Comparison of ENCODE assay signal across 23 cellular contexts in genomic region chr14:69669375-69669774, GRCh38. TPM values are rescaled to one million over a fixed set of nuclear protein-coding genes. Genes with fewer than 3 reads are reported as not detected.
DNase-seq lines count a peak whose midpoint lies in the region; ATAC-seq, FAIRE-seq and TF ChIP-seq lines count a peak whose summit lies in the region.
"Had no signal": no experiment of that assay in that cellular context is flagged by ENCODE, and none has a peak within 500 bp of the region (broad histone marks: within the 10 kb centered on the region; RNA-seq: fewer than 3 reads in every experiment).

No MANE protein-coding gene starts in this region.

- no peak overlapping the region for H3K4me3 ChIP-seq in CD4-positive, alpha-beta memory T cell (ENCODE audit: low read length in 2 of 2)
- H3K4me3 ChIP-seq: ovary had no signal

- peaks cover 88% of the 10 kb centered on the region for H3K4me1 Mint-ChIP-seq in T-helper 1 cell treated with Interleukin-12 subunit alpha and Interleukin-12 subunit beta and Interleukin-4 antibody, amounts not matched to agents 30 μg/mL and 1 μg/mL, for 36 hours (ENCODE audit: low read depth)
- peaks cover 78 to 98% (median 90%) of the 10 kb centered on the region in 4 donors for H3K4me1 Mint-ChIP-seq in CD4-positive, alpha-beta memory T cell
- peaks cover 97% of the 10 kb centered on the region for H3K4me1 Mint-ChIP-seq in activated T-helper 1 cell treated with anti-CD3 and anti-CD28 coated beads, Interleukin-12 subunit alpha, Interleukin-12 subunit beta, Interleukin-2, Interleukin-4 antibody, amounts not matched to agents 30 ng/mL and 10 ng/mL and 1 ng/mL, durations not matched to agents 14 hours and 24 hours and 36 hours (ENCODE audit: low read depth)
- peaks cover 93% of the 10 kb centered on the region in 2 donors for H3K4me1 Mint-ChIP-seq in natural killer cell

- no peaks in the 10 kb centered on the region for H3K27me3 Mint-ChIP-seq in T-helper 1 cell treated with Interleukin-12 subunit alpha and Interleukin-12 subunit beta and Interleukin-4 antibody, amounts not matched to agents 30 μg/mL and 1 μg/mL, for 36 hours (ENCODE audit: low read depth)
- H3K27me3 Mint-ChIP-seq in CD4-positive, alpha-beta memory T cell, result no peaks in the 10 kb centered on the region
- H3K27me3 Mint-ChIP-seq in activated T-helper 1 cell treated with anti-CD3 and anti-CD28 coated beads, Interleukin-12 subunit alpha, Interleukin-12 subunit beta, Interleukin-2, Interleukin-4 antibody, amounts not matched to agents 30 ng/mL and 10 ng/mL and 1 ng/mL, durations not matched to agents 14 hours and 24 hours and 36 hours (ENCODE audit: insufficient read depth), result no peaks in the 10 kb centered on the region
- no peaks in the 10 kb centered on the region for H3K27me3 Mint-ChIP-seq in natural killer cell (ENCODE audit: low read depth in 2 of 2)

- ATAC-seq in natural killer cell, result no peak
- no peak for ATAC-seq in HG03095 (IDR thresholded peaks at IDR 0.05; ENCODE audit: unreplicated experiment)
- ATAC-seq: left lobe of liver had no signal

- no peak for TF ChIP-seq CTCF in natural killer cell (IDR thresholded peaks at IDR 0.05)
- TF ChIP-seq CTCF in D721Med (IDR thresholded peaks at IDR 0.05; ENCODE audit: insufficient read depth, missing control alignments), result no peak

- no peak for DNase-seq in T-helper 1 cell
- DNase-seq in CD4-positive, alpha-beta memory T cell, result no peak
- DNase-seq in activated T-helper 1 cell treated with anti-CD3 and anti-CD28 coated beads, Interleukin-12 subunit alpha, Interleukin-12 subunit beta, Interleukin-2, Interleukin-4 antibody, amounts not matched to agents 30 ng/mL and 10 ng/mL and 1 ng/mL, durations not matched to agents 14 hours and 24 hours and 36 hours (ENCODE audit: low spot score), result no peak
- DNase-seq in natural killer cell, result no peak
- DNase-seq in NCI-H226, result no peak
- no peak for DNase-seq in D721Med (ENCODE audit: insufficient read length, low spot score)
- DNase-seq: activated CD4-positive, alpha-beta T cell treated with anti-CD3 and anti-CD28 coated beads for 1 hour; activated T-cell treated with anti-CD3 and anti-CD28 coated beads, Interleukin-2, amount 50 U/mL, for 48 hours; aorta; BE2C; DMS53; effector memory CD4-positive, alpha-beta T cell; Kasumi-1; NCI-H1092 treated with DMSO at 0.1 percent for 48 hours; NCI-H526; OCI-M1; ovary; SIG-M5; T1000 had no signal

- H3K27me3 ChIP-seq in CD4-positive, alpha-beta memory T cell (ENCODE audit: insufficient read depth, low read length), result no peaks in the 10 kb centered on the region
- H3K27me3 ChIP-seq: BE2C, ovary had no signal

- peaks cover 96% of the 10 kb centered on the region for H3K4me1 ChIP-seq in CD4-positive, alpha-beta memory T cell (ENCODE audit: insufficient read depth, low read length)

- CTCF ChIA-PET in CD4-positive, alpha-beta memory T cell (lab: Charles Lee; ENCODE audit: partially characterized antibody), result interaction anchor here (0.5 to 2.6 kb wide), 8 partner anchors 12 to 1877 kb away, joined by 3 to 12 read pairs (median 3); no protein-coding TSS in a partner anchor

- intact Hi-C loops in CD4-positive, alpha-beta memory T cell (cut with micrococcal nuclease), result loop anchor here (5.0 kb wide), 1 partner anchor 33 kb away; no protein-coding TSS in a partner anchor
- intact Hi-C loops in activated T-helper 1 cell treated with anti-CD3 and anti-CD28 coated beads, Interleukin-12 subunit alpha, Interleukin-12 subunit beta, Interleukin-2, Interleukin-4 antibody, amounts not matched to agents 30 ng/mL and 10 ng/mL and 1 ng/mL, durations not matched to agents 14 hours and 24 hours and 36 hours (cut with micrococcal nuclease), result no loop called here
- intact Hi-C loops in natural killer cell (cut with micrococcal nuclease), result loop anchor here (5.0 kb wide), 1 partner anchor 42 kb away; no protein-coding TSS in a partner anchor

- POLR2A ChIA-PET in CD4-positive, alpha-beta memory T cell (lab: Charles Lee; ENCODE audit: partially characterized antibody), result interaction anchor here (2.6 to 8.8 kb wide), 2 partner anchors 21 to 56 kb away, joined by 8 to 99 read pairs; partner anchors contain the start of gene SUSD6

- FAIRE-seq in D721Med (lab: Jason Lieb, UNC), result no peak

- H3K36me3 Mint-ChIP-seq in T-helper 1 cell treated with Interleukin-12 subunit alpha and Interleukin-12 subunit beta and Interleukin-4 antibody, amounts not matched to agents 30 μg/mL and 1 μg/mL, for 36 hours (ENCODE audit: low read depth), result peaks cover 41% of the 10 kb centered on the region
- H3K36me3 Mint-ChIP-seq in CD4-positive, alpha-beta memory T cell, result peaks cover 17 to 34% of the 10 kb centered on the region in 2 donors
- H3K36me3 Mint-ChIP-seq in activated T-helper 1 cell treated with anti-CD3 and anti-CD28 coated beads, Interleukin-12 subunit alpha, Interleukin-12 subunit beta, Interleukin-2, Interleukin-4 antibody, amounts not matched to agents 30 ng/mL and 10 ng/mL and 1 ng/mL, durations not matched to agents 14 hours and 24 hours and 36 hours (ENCODE audit: low read depth), result peaks cover 59% of the 10 kb centered on the region
- H3K36me3 Mint-ChIP-seq in natural killer cell, result no peaks in the 10 kb centered on the region

- peaks cover 4% of the 10 kb centered on the region for H3K9me3 Mint-ChIP-seq in T-helper 1 cell treated with Interleukin-12 subunit alpha and Interleukin-12 subunit beta and Interleukin-4 antibody, amounts not matched to agents 30 μg/mL and 1 μg/mL, for 36 hours
- H3K9me3 Mint-ChIP-seq in CD4-positive, alpha-beta memory T cell, result peaks cover 0 to 5% (median 1%) of the 10 kb centered on the region in 8 donors
- peaks cover 4% of the 10 kb centered on the region for H3K9me3 Mint-ChIP-seq in activated T-helper 1 cell treated with anti-CD3 and anti-CD28 coated beads, Interleukin-12 subunit alpha, Interleukin-12 subunit beta, Interleukin-2, Interleukin-4 antibody, amounts not matched to agents 30 ng/mL and 10 ng/mL and 1 ng/mL, durations not matched to agents 14 hours and 24 hours and 36 hours
- no peaks in the 10 kb centered on the region for H3K9me3 Mint-ChIP-seq in natural killer cell

- no peaks in the 10 kb centered on the region for H3K9me3 ChIP-seq in CD4-positive, alpha-beta memory T cell (ENCODE audit: control insufficient read depth in 1 of 2, low read length in 2 of 2)
- H3K9me3 ChIP-seq: BE2C, ovary had no signal

- H3K4me3 Mint-ChIP-seq in T-helper 1 cell treated with Interleukin-12 subunit alpha and Interleukin-12 subunit beta and Interleukin-4 antibody, amounts not matched to agents 30 μg/mL and 1 μg/mL, for 36 hours, result peak overlapping the region; percentile 41
- H3K4me3 Mint-ChIP-seq in CD4-positive, alpha-beta memory T cell, result peak overlapping the region in 7 of 8 donors; percentile 6 to 74 (median 63)
- H3K4me3 Mint-ChIP-seq in activated T-helper 1 cell treated with anti-CD3 and anti-CD28 coated beads, Interleukin-12 subunit alpha, Interleukin-12 subunit beta, Interleukin-2, Interleukin-4 antibody, amounts not matched to agents 30 ng/mL and 10 ng/mL and 1 ng/mL, durations not matched to agents 14 hours and 24 hours and 36 hours, result peak overlapping the region; percentile 41
- no peak overlapping the region for H3K4me3 Mint-ChIP-seq in natural killer cell

- H3K36me3 ChIP-seq in CD4-positive, alpha-beta memory T cell (ENCODE audit: insufficient read depth, low read length), result no peaks in the 10 kb centered on the region
- H3K36me3 ChIP-seq: BE2C, ovary had no signal

- peak overlapping the region; percentile 79 for H3K27ac Mint-ChIP-seq in T-helper 1 cell treated with Interleukin-12 subunit alpha and Interleukin-12 subunit beta and Interleukin-4 antibody, amounts not matched to agents 30 μg/mL and 1 μg/mL, for 36 hours
- H3K27ac Mint-ChIP-seq in CD4-positive, alpha-beta memory T cell, result peak overlapping the region; percentile 47 to 91 (median 70)
- H3K27ac Mint-ChIP-seq in activated T-helper 1 cell treated with anti-CD3 and anti-CD28 coated beads, Interleukin-12 subunit alpha, Interleukin-12 subunit beta, Interleukin-2, Interleukin-4 antibody, amounts not matched to agents 30 ng/mL and 10 ng/mL and 1 ng/mL, durations not matched to agents 14 hours and 24 hours and 36 hours, result peak overlapping the region; percentile 44
- peak overlapping the region; percentile 2 to 88 for H3K27ac Mint-ChIP-seq in natural killer cell

- no peak overlapping the region for H3K27ac ChIP-seq in CD4-positive, alpha-beta memory T cell (ENCODE audit: low read depth, low read length)
- H3K27ac ChIP-seq: 22Rv1, ovary had no signal

RNA-seq across cellular contexts. Expression of gene SUSD6, which starts 58.0 kb away (rescaled TPM):
- 10 to 100 TPM; 61.5 to 62.0 TPM for total RNA-seq in CD4-positive, alpha-beta memory T cell
- 10 to 100 TPM in 1 of 2 donors, 1 to 10 TPM in 1; 4.8 to 10.8 TPM for polyA plus RNA-seq in CD4-positive, alpha-beta memory T cell
- total RNA-seq in activated T-helper 1 cell treated with anti-CD3 and anti-CD28 coated beads, Interleukin-12 subunit alpha, Interleukin-12 subunit beta, Interleukin-2, Interleukin-4 antibody, amounts not matched to agents 30 ng/mL and 10 ng/mL and 1 ng/mL, durations not matched to agents 14 hours and 24 hours and 36 hours, result 91.3 and 94.3 TPM in 2 replicates
- total RNA-seq in natural killer cell, result 100 to 1,000 TPM; 119 to 144 (median 140) TPM
